Comparison of ENCODE assay signal across 8 cellular contexts in genomic region chr3:81218023-81218422, GRCh38.
DNase-seq lines count a peak whose midpoint lies in the region; ATAC-seq and TF ChIP-seq lines count a peak whose summit lies in the region.

No MANE protein-coding gene starts in this region.

- TF ChIP-seq CTCF in GM12873 (IDR thresholded peaks at IDR 0.05; ENCODE audit: insufficient read depth, low read depth, low read length, missing control alignments), result peak; percentile 33
- TF ChIP-seq CTCF in neural cell (IDR thresholded peaks at IDR 0.05; ENCODE audit: poor library complexity, severe bottlenecking), result peak; percentile 91
- no peak for TF ChIP-seq CTCF in activated CD8-positive, alpha-beta T cell treated with anti-CD3 and anti-CD28 coated beads for 36 hours (IDR thresholded peaks at IDR 0.05)

- H3K4me3 Mint-ChIP-seq in activated CD8-positive, alpha-beta T cell treated with anti-CD3 and anti-CD28 coated beads for 36 hours, result no peak overlapping the region

- H3K27ac Mint-ChIP-seq in activated CD8-positive, alpha-beta T cell treated with anti-CD3 and anti-CD28 coated beads for 36 hours, result no peak overlapping the region

- no peak for TF ChIP-seq EP300 in neural cell (conservative IDR thresholded peaks at IDR 0.05; ENCODE audit: poor library complexity, severe bottlenecking)

- H3K36me3 Mint-ChIP-seq in activated CD8-positive, alpha-beta T cell treated with anti-CD3 and anti-CD28 coated beads for 36 hours (ENCODE audit: low read depth), result no peaks in the 10 kb centered on the region

- H4K20me1 ChIP-seq in neural cell (ENCODE audit: insufficient read depth), result no peaks in the 10 kb centered on the region

- intact Hi-C loops in activated CD8-positive, alpha-beta T cell treated with anti-CD3 and anti-CD28 coated beads for 36 hours (cut with micrococcal nuclease), result no loop called here

- no peaks in the 10 kb centered on the region for H3K79me2 ChIP-seq in neural cell (replicated peaks; ENCODE audit: insufficient read depth, low read length)

- H3K9me2 ChIP-seq in neural cell (ENCODE audit: insufficient read depth, low read length), result no peaks in the 10 kb centered on the region

- H2AFZ ChIP-seq in neural cell (ENCODE audit: low read depth, low read length), result no peak overlapping the region

- no peaks in the 10 kb centered on the region for H3F3A ChIP-seq in neural cell (ENCODE audit: insufficient read depth, low read length, poor library complexity, severe bottlenecking)

- H3K4me2 ChIP-seq in neural cell (ENCODE audit: low read length), result no peak overlapping the region

- no peak overlapping the region for H3K27ac ChIP-seq in neural cell (ENCODE audit: low read length)

- no peaks in the 10 kb centered on the region for H3K27me3 ChIP-seq in neural cell (ENCODE audit: insufficient read depth, low read depth, low read length)

- ATAC-seq in activated CD8-positive, alpha-beta T cell treated with anti-CD3 and anti-CD28 coated beads for 36 hours, result no peak

- no peaks in the 10 kb centered on the region for H3K27me3 Mint-ChIP-seq in activated CD8-positive, alpha-beta T cell treated with anti-CD3 and anti-CD28 coated beads for 36 hours

- DNase-seq in Kasumi-1 (lab: John Stamatoyannopoulos, UW) (peak; percentile 4 to 7), T47D (ENCODE audit: low read depth in 1 of 2, low spot score in 1 of 2) (peak; percentile 1 to 47), OCI-M2 (lab: John Stamatoyannopoulos, UW; ENCODE audit: unreplicated experiment) (no peak), NOMO-1 treated with DMSO at 0.1 percent for 48 hours (lab: John Stamatoyannopoulos, UW; ENCODE audit: unreplicated experiment) (no peak)
- no peak for DNase-seq in activated CD8-positive, alpha-beta T cell treated with anti-CD3 and anti-CD28 coated beads for 36 hours
- DNase-seq in activated CD4-positive, CD25-positive, alpha-beta regulatory T cell treated with anti-CD3 and anti-CD28 coated beads, Interleukin-2, amount 50 U/mL, for 72 hours, result no peak

- no peaks in the 10 kb centered on the region for H3K36me3 ChIP-seq in neural cell (ENCODE audit: insufficient read depth, low read length)

- in situ Hi-C loops in T47D (cut with HindIII; ENCODE audit: low pct_unique_long_range_greater_than_20kb, low sequenced_read_pairs), result no loop called here

- H3K9me3 Mint-ChIP-seq in activated CD8-positive, alpha-beta T cell treated with anti-CD3 and anti-CD28 coated beads for 36 hours, result no peaks in the 10 kb centered on the region

- POLR2A ChIA-PET in activated CD8-positive, alpha-beta T cell treated with anti-CD3 and anti-CD28 coated beads for 36 hours (lab: Charles Lee), result no interaction called here

- no peak overlapping the region for H3K4me3 ChIP-seq in neural cell (ENCODE audit: low read length)

- TF ChIP-seq RAD21 in neural cell (conservative IDR thresholded peaks at IDR 0.05), result peak; percentile 95

- CTCF ChIA-PET in activated CD8-positive, alpha-beta T cell treated with anti-CD3 and anti-CD28 coated beads for 36 hours (lab: Charles Lee), result no interaction called here

- no peak overlapping the region for H3K9ac ChIP-seq in neural cell (ENCODE audit: low read length)

- no peaks in the 10 kb centered on the region for H3K9me3 ChIP-seq in neural cell (ENCODE audit: low read length)

- no peaks in the 10 kb centered on the region for H3K4me1 Mint-ChIP-seq in activated CD8-positive, alpha-beta T cell treated with anti-CD3 and anti-CD28 coated beads for 36 hours (ENCODE audit: low read depth)

TF ChIP-seq in neural cell, 6 proteins besides CTCF, POLR2A, EP300 and RAD21:
- no peak for TF ChIP-seq TAF1 (IDR thresholded peaks at IDR 0.05; ENCODE audit: low read depth)
- no peak for TF ChIP-seq MXI1 (conservative IDR thresholded peaks at IDR 0.05; ENCODE audit: poor library complexity, severe bottlenecking)
- TF ChIP-seq SMC3 (conservative IDR thresholded peaks at IDR 0.05; ENCODE audit: poor library complexity), result peak; percentile 92
- TF ChIP-seq POLR2AphosphoS5 (IDR thresholded peaks at IDR 0.05), result no peak
- TF ChIP-seq REST (IDR thresholded peaks at IDR 0.05; ENCODE audit: borderline replicate concordance), result no peak
- no peak for TF ChIP-seq EZH2 (IDR thresholded peaks at IDR 0.05; ENCODE audit: borderline replicate concordance, insufficient read depth, low read length, poor library complexity, severe bottlenecking)

Comparison
In these comparisons a context has a peak if more than half of its experiments do, and no peak if none do; other contexts are left out.
1. DNase-seq: peak in Kasumi-1 (2 of 2) and T47D (2 of 2); none in activated CD8-positive, alpha-beta T cell treated with anti-CD3 and anti-CD28 coated beads for 36 hours (single experiment), OCI-M2 (single experiment), NOMO-1 treated with DMSO at 0.1 percent for 48 hours (single experiment) and activated CD4-positive, CD25-positive, alpha-beta regulatory T cell treated with anti-CD3 and anti-CD28 coated beads, Interleukin-2, amount 50 U/mL, for 72 hours (single experiment).